Comparison of ENCODE assay signal across 10 cellular contexts in genomic region chr11:117931971-117932370, GRCh38. TPM values are rescaled to one million over a fixed set of nuclear protein-coding genes. Genes with fewer than 3 reads are reported as not detected.
DNase-seq lines count a peak whose midpoint lies in the region; ATAC-seq and TF ChIP-seq lines count a peak whose summit lies in the region.
"Had no signal": no experiment of that assay in that cellular context is flagged by ENCODE, and none has a peak within 500 bp of the region (broad histone marks: within the 10 kb centered on the region; RNA-seq: fewer than 3 reads in every experiment).

No MANE protein-coding gene starts in this region.

- peaks cover 63% of the 10 kb centered on the region for H3K4me1 Mint-ChIP-seq in central memory CD8-positive, alpha-beta T cell

- H3K4me3 Mint-ChIP-seq in central memory CD8-positive, alpha-beta T cell = peak overlapping the region; percentile 61

- DNase-seq in activated CD4-positive, alpha-beta T cell treated with anti-CD3 and anti-CD28 coated beads for 48 hours = peak; percentile 85
- no peak for DNase-seq in activated CD4-positive, alpha-beta T cell treated with anti-CD3 and anti-CD28 coated beads, Interleukin-2, amount 50 U/mL, for 1 hour
- DNase-seq in central memory CD8-positive, alpha-beta T cell (ENCODE audit: low spot score in 2 of 2) = no peak
- DNase-seq in stimulated activated naive CD8-positive, alpha-beta T cell treated with anti-CD3 and anti-CD28 coated beads, Interleukin-15, Interleukin-2, amounts not matched to agents 100 U/mL and 50 U/mL, for 24 hours = peak; percentile 72
- no peak for DNase-seq in cardiac septum (ENCODE audit: low spot score)
- no peak for DNase-seq in omental fat pad (ENCODE audit: low spot score)
- no peak for DNase-seq in NCI-H524 treated with DMSO at 0.1 percent for 48 hours (lab: John Stamatoyannopoulos, UW)
- DNase-seq: effector CD8-positive, alpha-beta T cell; NCI-H226 had no signal

- H3K27me3 Mint-ChIP-seq in central memory CD8-positive, alpha-beta T cell = no peaks in the 10 kb centered on the region

- ATAC-seq in HG03521 (IDR thresholded peaks at IDR 0.05; ENCODE audit: unreplicated experiment) (peak; percentile 42), omental fat pad (ENCODE audit: low FRiP score) (no peak)
- no peak for ATAC-seq in central memory CD8-positive, alpha-beta T cell (replicated peaks; ENCODE audit: extremely low read depth, poor library complexity, severe bottlenecking)
- ATAC-seq in stimulated activated naive CD8-positive, alpha-beta T cell treated with anti-CD3 and anti-CD28 coated beads, Interleukin-15, Interleukin-2, amounts not matched to agents 100 U/mL and 50 U/mL, for 24 hours = peak; percentile 3

- TF ChIP-seq CTCF in omental fat pad (IDR thresholded peaks at IDR 0.05) = no peak

- peak overlapping the region; percentile 87 for H3K27ac Mint-ChIP-seq in central memory CD8-positive, alpha-beta T cell (ENCODE audit: low read depth)

- H3K9me3 Mint-ChIP-seq in central memory CD8-positive, alpha-beta T cell = no peaks in the 10 kb centered on the region

- intact Hi-C loops in cardiac septum (cut with DNase I) = no loop called here

- peaks cover 7% of the 10 kb centered on the region for H3K36me3 Mint-ChIP-seq in central memory CD8-positive, alpha-beta T cell (ENCODE audit: insufficient read depth)

RNA-seq across cellular contexts. Expression of gene TMPRSS13, which starts 2.8 kb away (rescaled TPM):
- not detected for total RNA-seq in cardiac septum
- under 1 TPM in 1 of 4 donors, not detected in 3; 0.50 TPM for total RNA-seq in omental fat pad

RNA-seq across cellular contexts. Expression of gene IL10RA, which starts 54.2 kb away (rescaled TPM):
- total RNA-seq in cardiac septum (3.0 TPM), omental fat pad (10 to 100 TPM; 23.2 to 65.9 (median 44.4) TPM)

RNA-seq across cellular contexts. Expression of gene FXYD6, which starts 55.5 kb away (rescaled TPM):
- total RNA-seq in cardiac septum (28.0 TPM), omental fat pad (10 to 100 TPM; 21.5 to 79.9 (median 25.6) TPM)

Comparison
In these comparisons a context has a peak if more than half of its experiments do, and no peak if none do; other contexts are left out.
1. DNase-seq: peak in activated CD4-positive, alpha-beta T cell treated with anti-CD3 and anti-CD28 coated beads for 48 hours (single experiment) and stimulated activated naive CD8-positive, alpha-beta T cell treated with anti-CD3 and anti-CD28 coated beads, Interleukin-15, Interleukin-2, amounts not matched to agents 100 U/mL and 50 U/mL, for 24 hours (single experiment); none in activated CD4-positive, alpha-beta T cell treated with anti-CD3 and anti-CD28 coated beads, Interleukin-2, amount 50 U/mL, for 1 hour (single experiment), central memory CD8-positive, alpha-beta T cell (0 of 2), cardiac septum (single experiment), omental fat pad (single experiment) and NCI-H524 treated with DMSO at 0.1 percent for 48 hours (single experiment).
2. ATAC-seq: peak in HG03521 (single experiment) and stimulated activated naive CD8-positive, alpha-beta T cell treated with anti-CD3 and anti-CD28 coated beads, Interleukin-15, Interleukin-2, amounts not matched to agents 100 U/mL and 50 U/mL, for 24 hours (single experiment); none in central memory CD8-positive, alpha-beta T cell (single experiment) and omental fat pad (single experiment).